8 cellular contexts compared by ENCODE assay signal in genomic region chr22:30970356-30970746, GRCh38. TPM values are rescaled to one million over a fixed set of nuclear protein-coding genes. Genes with fewer than 3 reads are reported as not detected.
DNase-seq lines count a peak whose midpoint lies in the region; ATAC-seq, FAIRE-seq and TF ChIP-seq lines count a peak whose summit lies in the region.

No MANE protein-coding gene starts in this region.

- peaks cover 11% of the 10 kb centered on the region for H3K9me3 Mint-ChIP-seq in glutamatergic neuron (ENCODE audit: unreplicated experiment)

- H3K4me1 ChIP-seq in skeletal muscle tissue (ENCODE audit: control insufficient read depth in 3 of 3, insufficient read depth in 3 of 3, low read length in 3 of 3) = peaks cover 6 to 50% (median 42%) of the 10 kb centered on the region in 3 donors

- peak overlapping the region; percentile 76 to 95 (median 79) for H3K4me3 ChIP-seq in skeletal muscle tissue (ENCODE audit: low read length in 3 of 3)

- H3K9me3 ChIP-seq in skeletal muscle tissue (ENCODE audit: control insufficient read depth in 3 of 3, low read length in 3 of 3) = peaks cover 0 to 3% (median 0%) of the 10 kb centered on the region in 3 donors

- DNase-seq in GM19239 (ENCODE audit: insufficient read length, low spot score) = no peak
- DNase-seq in glutamatergic neuron = no peak
- no peak for DNase-seq in NCI-H82 (lab: John Stamatoyannopoulos, UW)
- no peak for DNase-seq in activated CD4-positive, alpha-beta T cell treated with anti-CD3 and anti-CD28 coated beads, Interleukin-2, amount 50 U/mL, for 48 hours

- H3K4me3 Mint-ChIP-seq in glutamatergic neuron (ENCODE audit: unreplicated experiment) = peak overlapping the region; percentile 90

- H3K27ac ChIP-seq in VCaP = peak overlapping the region; percentile 98
- peak overlapping the region; percentile 95 for H3K27ac ChIP-seq in skeletal muscle tissue (ENCODE audit: low read depth, low read length)

- H3K4me1 Mint-ChIP-seq in glutamatergic neuron (ENCODE audit: low read depth, unreplicated experiment) = peaks cover 16% of the 10 kb centered on the region

- peaks cover 15 to 33% (median 31%) of the 10 kb centered on the region in 3 donors for H3K36me3 ChIP-seq in skeletal muscle tissue (ENCODE audit: control insufficient read depth in 3 of 3, insufficient read depth in 3 of 3, low read length in 3 of 3)

- TF ChIP-seq CTCF in VCaP (conservative IDR thresholded peaks at IDR 0.05) (no peak), glutamatergic neuron (IDR thresholded peaks at IDR 0.05; ENCODE audit: partially characterized antibody, unreplicated experiment) (no peak)

- peaks cover 5% of the 10 kb centered on the region for H3K27me3 Mint-ChIP-seq in glutamatergic neuron (ENCODE audit: unreplicated experiment)

- peaks cover 36% of the 10 kb centered on the region for H3K36me3 Mint-ChIP-seq in glutamatergic neuron (ENCODE audit: unreplicated experiment)

- H3K9ac ChIP-seq in skeletal muscle tissue (ENCODE audit: low read depth in 1 of 3, low read length in 3 of 3) = peak overlapping the region; percentile 85 to 87 (median 86)

- H3K27ac Mint-ChIP-seq in glutamatergic neuron (ENCODE audit: unreplicated experiment) = peak overlapping the region; percentile 76

- no peaks in the 10 kb centered on the region for H3K27me3 ChIP-seq in skeletal muscle tissue (ENCODE audit: control insufficient read depth in 3 of 3, insufficient read depth in 3 of 3, low read length in 3 of 3)

- ATAC-seq in GM21423 (IDR thresholded peaks at IDR 0.05; ENCODE audit: unreplicated experiment) = no peak
- no peak for ATAC-seq in HG02678 (IDR thresholded peaks at IDR 0.05; ENCODE audit: unreplicated experiment)

- peak; percentile 18 for FAIRE-seq in GM19239 (lab: Jason Lieb, UNC)

RNA-seq across cellular contexts. Expression of gene TUG1, which starts 1.3 kb away (rescaled TPM):
- 112 TPM for total RNA-seq in glutamatergic neuron (ENCODE audit: unreplicated experiment)
- total RNA-seq in skeletal muscle tissue = 39.1 TPM

RNA-seq across cellular contexts. Expression of gene MORC2, which starts 1.8 kb away (rescaled TPM):
- total RNA-seq in glutamatergic neuron (ENCODE audit: unreplicated experiment) = 72.8 TPM
- 15.7 TPM for total RNA-seq in skeletal muscle tissue
